ENCODE assay signal across 9 cellular contexts in genomic region chr17:79007504-79008381, GRCh38. TPM values are rescaled to one million over a fixed set of nuclear protein-coding genes. Genes with fewer than 3 reads are reported as not detected.
DNase-seq lines count a peak whose midpoint lies in the region; ATAC-seq, FAIRE-seq and TF ChIP-seq lines count a peak whose summit lies in the region.
"Had no signal": no experiment of that assay in that cellular context is flagged by ENCODE, and none has a peak within 500 bp of the region (broad histone marks: within the 10 kb centered on the region; RNA-seq: fewer than 3 reads in every experiment).

No MANE protein-coding gene starts in this region.

- H3K27ac ChIP-seq in 22Rv1 = peak overlapping the region; percentile 99
- no peak overlapping the region for H3K27ac ChIP-seq in HEK293 (ENCODE audit: extremely low read depth, low read depth, low read length)
- no peak overlapping the region for H3K27ac ChIP-seq in GM12878 (ENCODE audit: control insufficient read depth, insufficient read depth)
- H3K27ac ChIP-seq in mucosa of rectum (ENCODE audit: low read depth in 2 of 2, low read length in 2 of 2) = peak overlapping the region; percentile 92 to 93
- H3K27ac ChIP-seq in SJCRH30 = no peak overlapping the region

- peaks cover 0 to 28% of the 10 kb centered on the region in 2 experiments; a peak in 1 of 3 replicates for H3K36me3 ChIP-seq in HEK293 (ENCODE audit: control insufficient read depth in 2 of 2, insufficient read depth in 1 of 2, low read length in 2 of 2)
- no peaks in the 10 kb centered on the region; a peak in 1 of 4 replicates for H3K36me3 ChIP-seq in GM12878 (ENCODE audit: control insufficient read depth in 2 of 2, insufficient read depth in 2 of 2, low read length in 1 of 2)
- H3K36me3 ChIP-seq in mucosa of rectum (ENCODE audit: control insufficient read depth in 2 of 2, insufficient read depth in 2 of 2, low read length in 2 of 2) = peaks cover 3 to 9% of the 10 kb centered on the region in 2 donors
- H3K36me3 ChIP-seq in SJCRH30 = peaks cover 16% of the 10 kb centered on the region

- 86% methylated on average over 21 of the region's 21 CpGs for WGBS in GM12878 (ENCODE audit: insufficient coverage, insufficient replicate concordance, low lambda C conversion rate, missing lambda C conversion rate)

- in situ Hi-C loops in GM12878 (cut with MboI) = no loop called here

- H3K27me3 ChIP-seq in GM12878 (replicated peaks in 1 of 2; ENCODE audit: control insufficient read depth in 2 of 2, insufficient read depth in 2 of 2, low read length in 1 of 2) (no peaks in the 10 kb centered on the region; a peak in 1 of 4 replicates), mucosa of rectum (ENCODE audit: control insufficient read depth in 2 of 2, insufficient read depth in 2 of 2, low read length in 2 of 2) (no peaks in the 10 kb centered on the region), SJCRH30 (no peaks in the 10 kb centered on the region)

- SMC1A ChIA-PET in GM12878 (lab: Charles Lee; ENCODE audit: uncharacterized antibody, unreplicated experiment) = no interaction called here

- TF ChIP-seq CTCF in 22Rv1 (IDR thresholded peaks at IDR 0.05) (no peak), HEK293 (tag by site-specific recombination; IDR thresholded peaks at IDR 0.05) (no peak), GM12878 (IDR thresholded peaks at IDR 0.05 in 2 of 3, conservative IDR thresholded peaks at IDR 0.05 in 1 of 3; ENCODE audit: control insufficient read depth in 2 of 3, extremely low read depth in 1 of 3, insufficient read depth in 1 of 3, low read depth in 3 of 3, low read length in 3 of 3) (no peak)

- intact Hi-C loops in GM12878 (cut with micrococcal nuclease; ENCODE audit: unreplicated experiment) = no loop called here

- no peak for FAIRE-seq in GM12878 (lab: Jason Lieb, UNC)

- H3K9ac ChIP-seq in GM12878 (ENCODE audit: control insufficient read depth, insufficient read depth, low read length) (no peak overlapping the region), mucosa of rectum (ENCODE audit: low read depth in 1 of 2, low read length in 2 of 2) (peak overlapping the region; percentile 97 to 98)

- no peak for DNase-seq in GM12878 (ENCODE audit: low read depth, low spot score)
- no peak for DNase-seq in SJCRH30
- no peak for DNase-seq in midbrain (lab: John Stamatoyannopoulos, UW)
- DNase-seq: SIG-M5 had no signal

- H3K4me1 ChIP-seq in HEK293 (ENCODE audit: control insufficient read depth, insufficient read depth, low read length) (peaks cover 17% of the 10 kb centered on the region), GM12878 (ENCODE audit: control insufficient read depth, insufficient read depth, low read length) (peaks cover 8% of the 10 kb centered on the region), mucosa of rectum (ENCODE audit: control insufficient read depth in 2 of 2, insufficient read depth in 2 of 2, low read length in 2 of 2) (peaks cover 44 to 57% of the 10 kb centered on the region in 2 donors), SJCRH30 (peaks cover 16% of the 10 kb centered on the region; the same call in 1 of the 2 replicates)

- peak overlapping the region; percentile 95 for H3K4me2 ChIP-seq in GM12878 (ENCODE audit: control insufficient read depth, insufficient read depth)

- no peaks in the 10 kb centered on the region for H3K9me3 ChIP-seq in HEK293 (ENCODE audit: control insufficient read depth, insufficient read depth, low read depth, low read length)
- H3K9me3 ChIP-seq in GM12878 (replicated peaks; ENCODE audit: control insufficient read depth, insufficient read depth, low read length) = no peaks in the 10 kb centered on the region
- H3K9me3 ChIP-seq in mucosa of rectum (ENCODE audit: control insufficient read depth in 2 of 2, low read length in 2 of 2) = no peaks in the 10 kb centered on the region
- H3K9me3 ChIP-seq in SJCRH30 (replicated peaks) = no peaks in the 10 kb centered on the region

- CTCF ChIA-PET in HEK293 (lab: Yijun Ruan, JAX) = interaction anchor here (0.7 to 4.0 kb wide), 3 partner anchors 14 to 55 kb away, joined by 3 to 21 read pairs (median 3); no protein-coding TSS in a partner anchor
- CTCF ChIA-PET in GM12878 (lab: Yijun Ruan, JAX) = interaction anchor here (0.8 to 1.0 kb wide), 3 partner anchors 12 to 393 kb away, joined by 3 read pairs; no protein-coding TSS in a partner anchor

- TF ChIP-seq EP300 in GM12878 (IDR thresholded peaks at IDR 0.05; ENCODE audit: borderline replicate concordance in 1 of 2, control insufficient read depth in 1 of 2, low read depth in 2 of 2, low read length in 2 of 2) = no peak

- peaks cover 35% of the 10 kb centered on the region for H3K79me2 ChIP-seq in GM12878 (ENCODE audit: control insufficient read depth, insufficient read depth, low read length)

- no peak for TF ChIP-seq RAD21 in GM12878 (IDR thresholded peaks at IDR 0.05; ENCODE audit: insufficient read depth, low read depth, low read length)

- no peaks in the 10 kb centered on the region; the same call in 1 of the 2 replicates for H4K20me1 ChIP-seq in GM12878 (ENCODE audit: control insufficient read depth, insufficient read depth)

- ATAC-seq in GM12878 = no peak
- no peak for ATAC-seq in HG03442 (IDR thresholded peaks at IDR 0.05; ENCODE audit: unreplicated experiment)
- no peak for ATAC-seq in GM18498 (IDR thresholded peaks at IDR 0.05; ENCODE audit: unreplicated experiment)

- TF ChIP-seq POLR2A in GM12878 (IDR thresholded peaks at IDR 0.05; ENCODE audit: low read depth, low read length) = peak; percentile 5; the same call in 1 of the 2 replicates

- no peak overlapping the region for H2AFZ ChIP-seq in GM12878 (ENCODE audit: control insufficient read depth, low read depth, low read length)

- RAD21 ChIA-PET in GM12878 (lab: Charles Lee; ENCODE audit: unreplicated experiment) = no interaction called here

- POLR2A ChIA-PET in HEK293 (lab: Yijun Ruan, JAX) (no interaction called here), GM12878 (lab: Charles Lee) (no interaction called here)

- H3K4me3 ChIP-seq in HEK293 (ENCODE audit: low read depth, low read length) (no peak overlapping the region), GM12878 (peak overlapping the region; percentile 99), mucosa of rectum (ENCODE audit: low read length in 2 of 2) (peak overlapping the region; percentile 95 to 99), SJCRH30 (no peak overlapping the region)

- BruUV-seq in GM12878 (replicated peaks; lab: Mats Ljungman, UMichigan) = no TSS peak

RNA-seq across cellular contexts. Expression of gene CANT1, which starts 1.8 kb away (rescaled TPM):
- total RNA-seq in GM12878 (2013; cell fraction: nucleolus; rRNA removed) = 25.7 and 30.1 TPM in 2 replicates
- 18.6 and 20.0 TPM in 2 replicates for total RNA-seq in GM12878 (2014; rRNA removed)
- total RNA-seq in GM12878 (2014; rRNA removed; fragmentation: Illumina TruSeq; extraction: Trizol) = 10.7 and 12.2 TPM in 2 replicates
- 48.5 and 59.2 TPM in 2 replicates for total RNA-seq in GM12878 (2021)
- polyA plus RNA-seq in GM12878 (2011; ENCODE audit: low read depth) = 9.2 TPM
- polyA plus RNA-seq in GM12878 (2011; rRNA removed) = 20.5 and 28.8 TPM in 2 replicates
- polyA plus RNA-seq in GM12878 (2011; cell fraction: cytosol; rRNA removed) = 36.5 and 38.5 TPM in 2 replicates
- polyA plus RNA-seq in GM12878 (2011; cell fraction: nucleus; rRNA removed) = 27.3 and 30.3 TPM in 2 replicates
- polyA plus RNA-seq in GM12878 (2012) = 22.0 and 25.3 TPM in 2 replicates
- polyA plus RNA-seq in GM12878 (2014; fragmentation: Illumina TruSeq; extraction: Trizol) = 13.6 and 18.4 TPM in 2 replicates
- 1 to 10 TPM; 2.2 to 7.9 TPM for polyA plus RNA-seq in GM12878 (2014; fragmentation: Nextera tagmentation; extraction: Ambion mirVana)
- polyA plus RNA-seq in GM12878 (2014; rRNA removed) = 21.8 and 23.4 TPM in 2 replicates
- polyA plus RNA-seq in GM12878 (2016; fragmentation: Nextera tagmentation; extraction: Ambion mirVana) = 10 to 100 TPM; 28.3 to 34.0 TPM
- polyA minus RNA-seq in GM12878 (2011; rRNA and poly(A)+ RNA removed) = 26.1 and 39.0 TPM in 2 replicates
- polyA minus RNA-seq in GM12878 (2011; cell fraction: cytosol; rRNA and poly(A)+ RNA removed) = 16.4 and 19.6 TPM in 2 replicates
- polyA minus RNA-seq in GM12878 (2011; cell fraction: nucleus; rRNA and poly(A)+ RNA removed) = 11.4 and 20.2 TPM in 2 replicates
- 89.0 and 98.6 TPM in 2 replicates for total RNA-seq in SJCRH30 (2014; rRNA removed; shearing (Covaris generic))

RNA-seq across cellular contexts. Expression of gene C1QTNF1, which starts 16.2 kb away (rescaled TPM):
- total RNA-seq in GM12878 (2013; cell fraction: nucleolus; rRNA removed) = 0.56 and 0.59 TPM in 2 replicates
- 0.28 and 0.33 TPM in 2 replicates for total RNA-seq in GM12878 (2014; rRNA removed)
- 0.05 and 0.09 TPM in 2 replicates for total RNA-seq in GM12878 (2014; rRNA removed; fragmentation: Illumina TruSeq; extraction: Trizol)
- 0.21 and 0.56 TPM in 2 replicates for total RNA-seq in GM12878 (2021)
- not detected for polyA plus RNA-seq in GM12878 (2011; ENCODE audit: low read depth)
- polyA plus RNA-seq in GM12878 (2011; rRNA removed) = not detected in 2 replicates
- 0.03 and 0.08 TPM in 2 replicates for polyA plus RNA-seq in GM12878 (2011; cell fraction: cytosol; rRNA removed)
- polyA plus RNA-seq in GM12878 (2011; cell fraction: nucleus; rRNA removed) = 0.03 and 0.07 TPM in 2 replicates
- 0.07 and 0.18 TPM in 2 replicates for polyA plus RNA-seq in GM12878 (2012)
- 0.10 TPM in 1 of 2 replicates, not detected in the other for polyA plus RNA-seq in GM12878 (2014; fragmentation: Illumina TruSeq; extraction: Trizol)
- not detected for polyA plus RNA-seq in GM12878 (2014; fragmentation: Nextera tagmentation; extraction: Ambion mirVana)
- polyA plus RNA-seq in GM12878 (2014; rRNA removed) = 0.46 and 1.1 TPM in 2 replicates
- polyA plus RNA-seq in GM12878 (2016; fragmentation: Nextera tagmentation; extraction: Ambion mirVana) = under 1 TPM in 1 of 2 experiments, not detected in 1; 0.05 TPM
- not detected in 2 replicates for polyA minus RNA-seq in GM12878 (2011; rRNA and poly(A)+ RNA removed)
- not detected in 2 replicates for polyA minus RNA-seq in GM12878 (2011; cell fraction: cytosol; rRNA and poly(A)+ RNA removed)
- polyA minus RNA-seq in GM12878 (2011; cell fraction: nucleus; rRNA and poly(A)+ RNA removed) = not detected in 2 replicates
- 45.7 and 48.3 TPM in 2 replicates for total RNA-seq in SJCRH30 (2014; rRNA removed; shearing (Covaris generic))

RNA-seq across cellular contexts. Expression of gene LGALS3BP, which starts 28.0 kb away (rescaled TPM):
- total RNA-seq in GM12878 (2013; cell fraction: nucleolus; rRNA removed) = 2.4 and 4.0 TPM in 2 replicates
- total RNA-seq in GM12878 (2014; rRNA removed) (1.9 and 2.2 TPM in 2 replicates), GM12878 (2014; rRNA removed; fragmentation: Illumina TruSeq; extraction: Trizol) (1.0 TPM in 2 replicates), GM12878 (2021) (5.2 and 5.8 TPM in 2 replicates)
- polyA plus RNA-seq in GM12878 (2011; ENCODE audit: low read depth) = 1.5 TPM
- polyA plus RNA-seq in GM12878 (2011; rRNA removed) (0.82 and 2.0 TPM in 2 replicates), GM12878 (2014; fragmentation: Illumina TruSeq; extraction: Trizol) (1.4 and 1.7 TPM in 2 replicates), GM12878 (2014; fragmentation: Nextera tagmentation; extraction: Ambion mirVana) (under 1 TPM; 0.52 to 0.62 TPM), GM12878 (2014; rRNA removed) (1.8 and 2.7 TPM in 2 replicates), GM12878 (2016; fragmentation: Nextera tagmentation; extraction: Ambion mirVana) (1 to 10 TPM; 2.0 to 3.5 TPM)
- 3.4 and 3.5 TPM in 2 replicates for polyA plus RNA-seq in GM12878 (2011; cell fraction: cytosol; rRNA removed)
- polyA plus RNA-seq in GM12878 (2011; cell fraction: nucleus; rRNA removed) = 9.5 and 14.8 TPM in 2 replicates
- 2.0 and 2.3 TPM in 2 replicates for polyA plus RNA-seq in GM12878 (2012)
- 2.2 and 5.8 TPM in 2 replicates for polyA minus RNA-seq in GM12878 (2011; rRNA and poly(A)+ RNA removed)
- 4.8 and 5.2 TPM in 2 replicates for polyA minus RNA-seq in GM12878 (2011; cell fraction: cytosol; rRNA and poly(A)+ RNA removed)
- 2.2 and 2.5 TPM in 2 replicates for polyA minus RNA-seq in GM12878 (2011; cell fraction: nucleus; rRNA and poly(A)+ RNA removed)
- 140 and 142 TPM in 2 replicates for total RNA-seq in SJCRH30 (2014; rRNA removed; shearing (Covaris generic))

Comparison
In these comparisons a context has a peak if more than half of its experiments do, and no peak if none do; other contexts are left out.
1. H3K27ac ChIP-seq: peak in 22Rv1 (single experiment) and mucosa of rectum (2 of 2); none in HEK293 (single experiment), GM12878 (single experiment) and SJCRH30 (single experiment).
2. H3K4me3 ChIP-seq: peak in GM12878 (single experiment) and mucosa of rectum (2 of 2); none in HEK293 (single experiment) and SJCRH30 (single experiment).
3. RNA of gene C1QTNF1, which starts 16.2 kb away (total RNA-seq): 45.7 to 48.3 TPM in SJCRH30; 0.05 to 0.59 TPM in GM12878; every median in the first group is over 10 times any median in the second.
4. RNA of gene LGALS3BP, which starts 28.0 kb away (total RNA-seq): 140 to 142 TPM in SJCRH30; 1.0 to 5.8 TPM in GM12878; every median in the first group is over 10 times any median in the second.